In the genomic region with DNA sequence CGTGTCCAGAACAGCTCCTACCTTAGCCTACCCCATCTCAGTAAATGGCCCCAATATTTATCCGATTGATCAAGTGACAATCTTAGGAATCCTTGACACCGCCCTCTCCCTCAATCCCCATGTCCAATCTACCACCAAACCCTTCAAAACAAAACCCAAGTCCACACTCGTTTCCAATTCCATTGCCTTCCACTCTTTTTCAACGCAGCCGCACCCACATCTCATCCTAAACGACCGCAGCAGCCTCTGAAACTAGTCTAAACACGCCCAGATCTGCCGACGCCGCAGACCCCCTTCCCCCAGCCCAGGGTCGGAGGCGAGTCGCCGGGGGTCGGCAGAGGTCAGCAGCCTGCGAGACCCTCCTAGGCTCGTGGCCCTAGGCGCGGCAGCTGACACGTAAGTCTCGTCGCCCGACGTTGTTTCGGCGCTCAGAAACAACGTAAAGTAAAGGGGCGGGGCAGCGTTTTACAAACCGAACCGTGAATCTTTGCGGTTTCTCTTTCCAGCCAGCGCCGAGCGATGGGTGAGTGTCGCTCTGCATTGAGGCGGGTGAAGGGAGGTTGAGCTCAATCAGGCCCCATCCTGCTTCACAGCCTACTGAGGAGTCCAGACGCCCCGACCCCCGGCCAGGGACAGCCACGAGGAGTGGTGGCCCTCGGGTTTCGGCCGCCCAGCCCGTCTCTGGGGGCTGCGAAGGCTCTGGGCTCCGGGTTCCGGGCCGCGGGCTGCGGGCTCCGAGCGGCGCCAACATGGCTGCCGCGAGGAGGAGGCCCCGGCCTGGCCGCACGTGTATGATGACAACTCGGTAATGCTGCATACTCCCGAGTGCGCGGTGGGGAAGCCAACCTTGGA, we compare ENCODE assay signal across 1 cellular context.
TF ChIP-seq lines count a peak whose summit lies in the region.

A gene (plus strand): TSS at position 463 of the 852 bp plus-strand sequence. CDS start 57 bp downstream, at position 520.

TF ChIP-seq in HepG2, 621 proteins besides CTCF, POLR2A, EP300 and RAD21 (continued from another document and continues in another):
- TF ChIP-seq, protein P1, sequence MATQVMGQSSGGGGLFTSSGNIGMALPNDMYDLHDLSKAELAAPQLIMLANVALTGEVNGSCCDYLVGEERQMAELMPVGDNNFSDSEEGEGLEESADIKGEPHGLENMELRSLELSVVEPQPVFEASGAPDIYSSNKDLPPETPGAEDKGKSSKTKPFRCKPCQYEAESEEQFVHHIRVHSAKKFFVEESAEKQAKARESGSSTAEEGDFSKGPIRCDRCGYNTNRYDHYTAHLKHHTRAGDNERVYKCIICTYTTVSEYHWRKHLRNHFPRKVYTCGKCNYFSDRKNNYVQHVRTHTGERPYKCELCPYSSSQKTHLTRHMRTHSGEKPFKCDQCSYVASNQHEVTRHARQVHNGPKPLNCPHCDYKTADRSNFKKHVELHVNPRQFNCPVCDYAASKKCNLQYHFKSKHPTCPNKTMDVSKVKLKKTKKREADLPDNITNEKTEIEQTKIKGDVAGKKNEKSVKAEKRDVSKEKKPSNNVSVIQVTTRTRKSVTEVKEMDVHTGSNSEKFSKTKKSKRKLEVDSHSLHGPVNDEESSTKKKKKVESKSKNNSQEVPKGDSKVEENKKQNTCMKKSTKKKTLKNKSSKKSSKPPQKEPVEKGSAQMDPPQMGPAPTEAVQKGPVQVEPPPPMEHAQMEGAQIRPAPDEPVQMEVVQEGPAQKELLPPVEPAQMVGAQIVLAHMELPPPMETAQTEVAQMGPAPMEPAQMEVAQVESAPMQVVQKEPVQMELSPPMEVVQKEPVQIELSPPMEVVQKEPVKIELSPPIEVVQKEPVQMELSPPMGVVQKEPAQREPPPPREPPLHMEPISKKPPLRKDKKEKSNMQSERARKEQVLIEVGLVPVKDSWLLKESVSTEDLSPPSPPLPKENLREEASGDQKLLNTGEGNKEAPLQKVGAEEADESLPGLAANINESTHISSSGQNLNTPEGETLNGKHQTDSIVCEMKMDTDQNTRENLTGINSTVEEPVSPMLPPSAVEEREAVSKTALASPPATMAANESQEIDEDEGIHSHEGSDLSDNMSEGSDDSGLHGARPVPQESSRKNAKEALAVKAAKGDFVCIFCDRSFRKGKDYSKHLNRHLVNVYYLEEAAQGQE (IDR thresholded peaks at IDR 0.05; ENCODE audit: borderline replicate concordance in 1 of 2, low read depth in 1 of 2, low read length in 2 of 2): peak in 1 of 2 experiments; percentile 69; a peak in 1 of 4 replicates
- TF ChIP-seq SIX4 (CRISPR knock-in tag; IDR thresholded peaks at IDR 0.05) (no peak), ZMAT3 (CRISPR knock-in tag; conservative IDR thresholded peaks at IDR 0.05) (peak; percentile 81; the same call in 1 of the 2 replicates), HOXA7 (CRISPR knock-in tag; IDR thresholded peaks at IDR 0.05) (no peak), ETV6 (CRISPR knock-in tag; conservative IDR thresholded peaks at IDR 0.05) (no peak; the same call in 1 of the 2 replicates), GABPA (IDR thresholded peaks at IDR 0.05; ENCODE audit: low read depth, low read length) (no peak), GABPA (CRISPR knock-in tag; IDR thresholded peaks at IDR 0.05; ENCODE audit: low read depth) (peak; percentile 58; the same call in 1 of the 2 replicates), TARDBP (CRISPR knock-in tag; IDR thresholded peaks at IDR 0.05) (peak; percentile 64; the same call in 1 of the 2 replicates), NONO (IDR thresholded peaks at IDR 0.05) (no peak), NONO (CRISPR knock-in tag; conservative IDR thresholded peaks at IDR 0.05) (peak; percentile 88), CCDC6 (CRISPR knock-in tag; IDR thresholded peaks at IDR 0.05) (peak; percentile 89; the same call in 1 of the 2 replicates), MYNN (CRISPR knock-in tag; IDR thresholded peaks at IDR 0.05; ENCODE audit: low read depth) (no peak), ZNF501 (CRISPR knock-in tag; IDR thresholded peaks at IDR 0.05) (peak; percentile 80), ZZZ3 (CRISPR knock-in tag; IDR thresholded peaks at IDR 0.05; ENCODE audit: borderline replicate concordance) (peak; percentile 86; the same call in 1 of the 2 replicates), KLF9 (CRISPR knock-in tag; IDR thresholded peaks at IDR 0.05; ENCODE audit: low read depth) (no peak), MTF2 (CRISPR knock-in tag; IDR thresholded peaks at IDR 0.05; ENCODE audit: borderline replicate concordance) (no peak), ZNF772 (CRISPR knock-in tag; IDR thresholded peaks at IDR 0.05) (no peak; the same call in 1 of the 2 replicates), ZNF33B (CRISPR knock-in tag; IDR thresholded peaks at IDR 0.05) (no peak), SOX13 (IDR thresholded peaks at IDR 0.05) (no peak), SOX13 (CRISPR knock-in tag; conservative IDR thresholded peaks at IDR 0.05 in 1 of 2, IDR thresholded peaks at IDR 0.05 in 1 of 2) (peak in 1 of 2 experiments; percentile 28; a peak in 1 of 4 replicates), TCF7 (IDR thresholded peaks at IDR 0.05; ENCODE audit: low read depth) (no peak), HNF4G (IDR thresholded peaks at IDR 0.05; ENCODE audit: borderline replicate concordance, low read depth, low read length) (no peak), HNF4G (CRISPR knock-in tag; IDR thresholded peaks at IDR 0.05; ENCODE audit: borderline replicate concordance, low read depth) (no peak), ZNF777 (CRISPR knock-in tag; IDR thresholded peaks at IDR 0.05) (peak; percentile 72), HHEX (CRISPR knock-in tag; IDR thresholded peaks at IDR 0.05) (peak; percentile 58), SOX5 (CRISPR knock-in tag; IDR thresholded peaks at IDR 0.05; ENCODE audit: borderline replicate concordance) (no peak; the same call in 1 of the 2 replicates), MAZ (IDR thresholded peaks at IDR 0.05; ENCODE audit: borderline replicate concordance, low read depth, low read length) (peak; percentile 69), MAZ (CRISPR knock-in tag; IDR thresholded peaks at IDR 0.05; ENCODE audit: low read depth) (peak; percentile 83), ZNF879 (CRISPR knock-in tag; IDR thresholded peaks at IDR 0.05) (peak; percentile 73; the same call in 1 of the 2 replicates), ZNF282 (IDR thresholded peaks at IDR 0.05; ENCODE audit: partially characterized antibody) (no peak), FOXK1 (CRISPR knock-in tag; IDR thresholded peaks at IDR 0.05; ENCODE audit: borderline replicate concordance, low read depth) (peak; percentile 87; the same call in 1 of the 2 replicates), ZNF329 (CRISPR knock-in tag; IDR thresholded peaks at IDR 0.05; ENCODE audit: low read depth) (no peak), ZNF3 (CRISPR knock-in tag; IDR thresholded peaks at IDR 0.05) (no peak), KDM5A (IDR thresholded peaks at IDR 0.05; ENCODE audit: borderline replicate concordance, low read length) (peak; percentile 97), ZSCAN22 (CRISPR knock-in tag; IDR thresholded peaks at IDR 0.05) (no peak; the same call in 1 of the 2 replicates), KAT8 (CRISPR knock-in tag; IDR thresholded peaks at IDR 0.05) (peak; percentile 97), NR2F6 (IDR thresholded peaks at IDR 0.05) (peak; percentile 87), NR2F6 (CRISPR knock-in tag; IDR thresholded peaks at IDR 0.05) (peak; percentile 89), ZNF556 (CRISPR knock-in tag; IDR thresholded peaks at IDR 0.05; ENCODE audit: borderline replicate concordance) (peak; percentile 65; the same call in 1 of the 2 replicates), ZNF891 (CRISPR knock-in tag; IDR thresholded peaks at IDR 0.05) (0 out of 2 replicates have a peak, but pooled peaks have one; percentile 45)
- TF ChIP-seq, protein P2, sequence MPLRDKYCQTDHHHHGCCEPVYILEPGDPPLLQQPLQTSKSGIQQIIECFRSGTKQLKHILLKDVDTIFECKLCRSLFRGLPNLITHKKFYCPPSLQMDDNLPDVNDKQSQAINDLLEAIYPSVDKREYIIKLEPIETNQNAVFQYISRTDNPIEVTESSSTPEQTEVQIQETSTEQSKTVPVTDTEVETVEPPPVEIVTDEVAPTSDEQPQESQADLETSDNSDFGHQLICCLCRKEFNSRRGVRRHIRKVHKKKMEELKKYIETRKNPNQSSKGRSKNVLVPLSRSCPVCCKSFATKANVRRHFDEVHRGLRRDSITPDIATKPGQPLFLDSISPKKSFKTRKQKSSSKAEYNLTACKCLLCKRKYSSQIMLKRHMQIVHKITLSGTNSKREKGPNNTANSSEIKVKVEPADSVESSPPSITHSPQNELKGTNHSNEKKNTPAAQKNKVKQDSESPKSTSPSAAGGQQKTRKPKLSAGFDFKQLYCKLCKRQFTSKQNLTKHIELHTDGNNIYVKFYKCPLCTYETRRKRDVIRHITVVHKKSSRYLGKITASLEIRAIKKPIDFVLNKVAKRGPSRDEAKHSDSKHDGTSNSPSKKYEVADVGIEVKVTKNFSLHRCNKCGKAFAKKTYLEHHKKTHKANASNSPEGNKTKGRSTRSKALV (CRISPR knock-in tag; IDR thresholded peaks at IDR 0.05): peak; percentile 80
- TF ChIP-seq, protein P3, sequence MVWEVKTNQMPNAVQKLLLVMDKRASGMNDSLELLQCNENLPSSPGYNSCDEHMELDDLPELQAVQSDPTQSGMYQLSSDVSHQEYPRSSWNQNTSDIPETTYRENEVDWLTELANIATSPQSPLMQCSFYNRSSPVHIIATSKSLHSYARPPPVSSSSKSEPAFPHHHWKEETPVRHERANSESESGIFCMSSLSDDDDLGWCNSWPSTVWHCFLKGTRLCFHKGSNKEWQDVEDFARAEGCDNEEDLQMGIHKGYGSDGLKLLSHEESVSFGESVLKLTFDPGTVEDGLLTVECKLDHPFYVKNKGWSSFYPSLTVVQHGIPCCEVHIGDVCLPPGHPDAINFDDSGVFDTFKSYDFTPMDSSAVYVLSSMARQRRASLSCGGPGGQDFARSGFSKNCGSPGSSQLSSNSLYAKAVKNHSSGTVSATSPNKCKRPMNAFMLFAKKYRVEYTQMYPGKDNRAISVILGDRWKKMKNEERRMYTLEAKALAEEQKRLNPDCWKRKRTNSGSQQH (CRISPR knock-in tag; IDR thresholded peaks at IDR 0.05; ENCODE audit: low read depth): peak; percentile 87; the same call in 1 of the 2 replicates
- TF ChIP-seq, protein P4, sequence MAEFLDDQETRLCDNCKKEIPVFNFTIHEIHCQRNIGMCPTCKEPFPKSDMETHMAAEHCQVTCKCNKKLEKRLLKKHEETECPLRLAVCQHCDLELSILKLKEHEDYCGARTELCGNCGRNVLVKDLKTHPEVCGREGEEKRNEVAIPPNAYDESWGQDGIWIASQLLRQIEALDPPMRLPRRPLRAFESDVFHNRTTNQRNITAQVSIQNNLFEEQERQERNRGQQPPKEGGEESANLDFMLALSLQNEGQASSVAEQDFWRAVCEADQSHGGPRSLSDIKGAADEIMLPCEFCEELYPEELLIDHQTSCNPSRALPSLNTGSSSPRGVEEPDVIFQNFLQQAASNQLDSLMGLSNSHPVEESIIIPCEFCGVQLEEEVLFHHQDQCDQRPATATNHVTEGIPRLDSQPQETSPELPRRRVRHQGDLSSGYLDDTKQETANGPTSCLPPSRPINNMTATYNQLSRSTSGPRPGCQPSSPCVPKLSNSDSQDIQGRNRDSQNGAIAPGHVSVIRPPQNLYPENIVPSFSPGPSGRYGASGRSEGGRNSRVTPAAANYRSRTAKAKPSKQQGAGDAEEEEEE (CRISPR knock-in tag; IDR thresholded peaks at IDR 0.05; ENCODE audit: borderline replicate concordance): 0 out of 2 replicates have a peak, but pooled peaks have one; percentile 48
- TF ChIP-seq, protein P5, sequence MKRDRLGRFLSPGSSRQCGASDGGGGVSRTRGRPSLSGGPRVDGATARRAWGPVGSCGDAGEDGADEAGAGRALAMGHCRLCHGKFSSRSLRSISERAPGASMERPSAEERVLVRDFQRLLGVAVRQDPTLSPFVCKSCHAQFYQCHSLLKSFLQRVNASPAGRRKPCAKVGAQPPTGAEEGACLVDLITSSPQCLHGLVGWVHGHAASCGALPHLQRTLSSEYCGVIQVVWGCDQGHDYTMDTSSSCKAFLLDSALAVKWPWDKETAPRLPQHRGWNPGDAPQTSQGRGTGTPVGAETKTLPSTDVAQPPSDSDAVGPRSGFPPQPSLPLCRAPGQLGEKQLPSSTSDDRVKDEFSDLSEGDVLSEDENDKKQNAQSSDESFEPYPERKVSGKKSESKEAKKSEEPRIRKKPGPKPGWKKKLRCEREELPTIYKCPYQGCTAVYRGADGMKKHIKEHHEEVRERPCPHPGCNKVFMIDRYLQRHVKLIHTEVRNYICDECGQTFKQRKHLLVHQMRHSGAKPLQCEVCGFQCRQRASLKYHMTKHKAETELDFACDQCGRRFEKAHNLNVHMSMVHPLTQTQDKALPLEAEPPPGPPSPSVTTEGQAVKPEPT (CRISPR knock-in tag; IDR thresholded peaks at IDR 0.05; ENCODE audit: low read depth): peak; percentile 80
- TF ChIP-seq, protein P6, sequence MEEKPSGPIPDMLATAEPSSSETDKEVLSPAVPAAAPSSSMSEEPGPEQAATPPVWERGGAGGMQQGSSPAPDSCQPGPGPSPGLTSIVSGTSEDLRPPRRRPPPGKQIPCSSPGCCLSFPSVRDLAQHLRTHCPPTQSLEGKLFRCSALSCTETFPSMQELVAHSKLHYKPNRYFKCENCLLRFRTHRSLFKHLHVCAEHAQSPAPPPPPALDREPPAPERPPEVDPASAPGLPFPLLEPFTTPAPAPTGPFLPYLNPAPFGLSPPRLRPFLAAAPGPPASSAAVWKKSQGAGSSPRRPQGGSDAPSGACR (CRISPR knock-in tag; IDR thresholded peaks at IDR 0.05): peak; percentile 58; the same call in 1 of the 2 replicates
- TF ChIP-seq, protein P7, sequence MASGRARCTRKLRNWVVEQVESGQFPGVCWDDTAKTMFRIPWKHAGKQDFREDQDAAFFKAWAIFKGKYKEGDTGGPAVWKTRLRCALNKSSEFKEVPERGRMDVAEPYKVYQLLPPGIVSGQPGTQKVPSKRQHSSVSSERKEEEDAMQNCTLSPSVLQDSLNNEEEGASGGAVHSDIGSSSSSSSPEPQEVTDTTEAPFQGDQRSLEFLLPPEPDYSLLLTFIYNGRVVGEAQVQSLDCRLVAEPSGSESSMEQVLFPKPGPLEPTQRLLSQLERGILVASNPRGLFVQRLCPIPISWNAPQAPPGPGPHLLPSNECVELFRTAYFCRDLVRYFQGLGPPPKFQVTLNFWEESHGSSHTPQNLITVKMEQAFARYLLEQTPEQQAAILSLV (CRISPR knock-in tag; IDR thresholded peaks at IDR 0.05; ENCODE audit: borderline replicate concordance): peak; percentile 61; the same call in 1 of the 2 replicates
- TF ChIP-seq, protein P8, sequence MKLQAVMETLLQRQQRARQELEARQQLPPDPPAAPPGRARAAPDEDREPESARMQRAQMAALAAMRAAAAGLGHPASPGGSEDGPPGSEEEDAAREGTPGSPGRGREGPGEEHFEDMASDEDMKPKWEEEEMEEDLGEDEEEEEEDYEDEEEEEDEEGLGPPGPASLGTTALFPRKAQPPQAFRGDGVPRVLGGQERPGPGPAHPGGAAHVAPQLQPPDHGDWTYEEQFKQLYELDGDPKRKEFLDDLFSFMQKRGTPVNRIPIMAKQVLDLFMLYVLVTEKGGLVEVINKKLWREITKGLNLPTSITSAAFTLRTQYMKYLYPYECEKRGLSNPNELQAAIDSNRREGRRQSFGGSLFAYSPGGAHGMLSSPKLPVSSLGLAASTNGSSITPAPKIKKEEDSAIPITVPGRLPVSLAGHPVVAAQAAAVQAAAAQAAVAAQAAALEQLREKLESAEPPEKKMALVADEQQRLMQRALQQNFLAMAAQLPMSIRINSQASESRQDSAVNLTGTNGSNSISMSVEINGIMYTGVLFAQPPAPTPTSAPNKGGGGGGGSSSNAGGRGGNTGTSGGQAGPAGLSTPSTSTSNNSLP (IDR thresholded peaks at IDR 0.05; ENCODE audit: low read depth, low read length): no peak
